ENCODE assay signal across 16 cellular contexts in genomic region chr4:4991541-4992099, GRCh38. TPM values are rescaled to one million over a fixed set of nuclear protein-coding genes. Genes with fewer than 3 reads are reported as not detected.
A peak's percentile ranks its signal among the peaks of the same experiment; 100 is the strongest.
DNase-seq lines count a peak whose midpoint lies in the region; ATAC-seq and TF ChIP-seq lines count a peak whose summit lies in the region.
"Had no signal": no experiment of that assay in that cellular context is flagged by ENCODE, and none has a peak within 500 bp of the region (broad histone marks: within the 10 kb centered on the region; RNA-seq: fewer than 3 reads in every experiment).

No MANE protein-coding gene starts in this region.

- H3K4me3 ChIP-seq in fibroblast of lung (replicated peaks in 1 of 4; ENCODE audit: control extremely low read depth in 1 of 4, insufficient read depth in 1 of 4, low read depth in 3 of 4, low read length in 4 of 4) (no peak overlapping the region), rectal smooth muscle tissue (ENCODE audit: low read length) (no peak overlapping the region), aorta (ENCODE audit: low read length in 2 of 2) (no peak overlapping the region)

- no peaks in the 10 kb centered on the region for H3K4me1 Mint-ChIP-seq in activated T-helper 2 cell treated with anti-CD3 and anti-CD28 coated beads, Interferon-gamma antibody, Interleukin-2, Interleukin-4, amounts not matched to agents 10 μg/mL and 5 μg/mL and 100 μg/mL, durations not matched to agents 14 hours and 24 hours and 36 hours (ENCODE audit: low read depth)
- H3K4me1 Mint-ChIP-seq: activated CD4-positive, alpha-beta T cell treated with anti-CD3 and anti-CD28 coated beads, Interleukin-2, amount 10 ng/mL, durations not matched to agents 24 days and 14 days; activated naive CD4-positive, alpha-beta T cell treated with anti-CD3 and anti-CD28 coated beads, Interleukin-2, amount 10 ng/mL, durations not matched to agents 7 days and 5 days had no signal

- 59 to 79% methylated on average over 14 of the region's 14 CpGs for WGBS in aorta, 2 donors

- H4K20me1 ChIP-seq in fibroblast of lung (ENCODE audit: control insufficient read depth, extremely low read depth, insufficient read depth, low read length) = no peaks in the 10 kb centered on the region

- intact Hi-C loops in cardiac septum (cut with DNase I) = loop anchor here (1.0 to 10.0 kb wide), 4 partner anchors 42 to 504 kb away; no protein-coding TSS in a partner anchor
- intact Hi-C loops in left ventricle myocardium superior (cut with micrococcal nuclease) = no loop called here
- intact Hi-C loops in aorta (cut with DNase I) = loop anchor here in 1 of 2 donors (5.0 kb wide), 1 partner anchor 134 kb away; the partner anchor contains the start of gene MSX1
- intact Hi-C loops in activated T-helper 2 cell treated with anti-CD3 and anti-CD28 coated beads, Interferon-gamma antibody, Interleukin-2, Interleukin-4, amounts not matched to agents 10 μg/mL and 5 μg/mL and 100 μg/mL, durations not matched to agents 14 hours and 24 hours and 36 hours (cut with micrococcal nuclease) = no loop called here

- H3K36me3 Mint-ChIP-seq in activated T-helper 2 cell treated with anti-CD3 and anti-CD28 coated beads, Interferon-gamma antibody, Interleukin-2, Interleukin-4, amounts not matched to agents 10 μg/mL and 5 μg/mL and 100 μg/mL, durations not matched to agents 14 hours and 24 hours and 36 hours (ENCODE audit: low read depth) = no peaks in the 10 kb centered on the region
- H3K36me3 Mint-ChIP-seq: activated naive CD4-positive, alpha-beta T cell treated with anti-CD3 and anti-CD28 coated beads, Interleukin-2, amount 10 ng/mL, durations not matched to agents 7 days and 5 days; CD14-positive monocyte; naive thymus-derived CD8-positive, alpha-beta T cell had no signal

- H3K4me2 ChIP-seq in fibroblast of lung (ENCODE audit: extremely low read depth, insufficient read depth, low read length) = peak overlapping the region; percentile 71

- no peaks in the 10 kb centered on the region for H3K27me3 Mint-ChIP-seq in activated T-helper 2 cell treated with anti-CD3 and anti-CD28 coated beads, Interferon-gamma antibody, Interleukin-2, Interleukin-4, amounts not matched to agents 10 μg/mL and 5 μg/mL and 100 μg/mL, durations not matched to agents 14 hours and 24 hours and 36 hours (ENCODE audit: low read depth)

- no peak overlapping the region for H3K9ac ChIP-seq in fibroblast of lung (ENCODE audit: insufficient read depth, low read length)
- no peak overlapping the region for H3K9ac ChIP-seq in rectal smooth muscle tissue (ENCODE audit: low read length)

- H3K36me3 ChIP-seq in fibroblast of lung (ENCODE audit: control insufficient read depth, insufficient read depth, low read length) (no peaks in the 10 kb centered on the region), rectal smooth muscle tissue (ENCODE audit: control insufficient read depth, insufficient read depth, low read length) (no peaks in the 10 kb centered on the region), aorta (ENCODE audit: control insufficient read depth in 1 of 2, insufficient read depth in 2 of 2, low read length in 1 of 2) (no peaks in the 10 kb centered on the region)

- peaks cover 15% of the 10 kb centered on the region for H3K4me1 ChIP-seq in fibroblast of lung (ENCODE audit: control insufficient read depth, extremely low read depth, insufficient read depth, low read length)
- peaks cover 22% of the 10 kb centered on the region for H3K4me1 ChIP-seq in rectal smooth muscle tissue (ENCODE audit: control insufficient read depth, insufficient read depth, low read length)
- H3K4me1 ChIP-seq in aorta (ENCODE audit: control insufficient read depth in 1 of 2, insufficient read depth in 2 of 2, low read length in 2 of 2) = no peaks in the 10 kb centered on the region

- H3K27ac Mint-ChIP-seq in activated T-helper 2 cell treated with anti-CD3 and anti-CD28 coated beads, Interferon-gamma antibody, Interleukin-2, Interleukin-4, amounts not matched to agents 10 μg/mL and 5 μg/mL and 100 μg/mL, durations not matched to agents 14 hours and 24 hours and 36 hours = no peak overlapping the region
- H3K27ac Mint-ChIP-seq: activated CD4-positive, alpha-beta T cell treated with anti-CD3 and anti-CD28 coated beads, Interleukin-2, amount 10 ng/mL, durations not matched to agents 24 days and 14 days; activated naive CD4-positive, alpha-beta T cell treated with anti-CD3 and anti-CD28 coated beads, Interleukin-2, amount 10 ng/mL, durations not matched to agents 7 days and 5 days; CD14-positive monocyte; naive thymus-derived CD8-positive, alpha-beta T cell had no signal

- TF ChIP-seq CTCF in fibroblast of lung (conservative IDR thresholded peaks at IDR 0.05 in 1 of 2, IDR thresholded peaks at IDR 0.05 in 1 of 2; ENCODE audit: low read depth in 1 of 2, low read length in 2 of 2) = no peak

- no peaks in the 10 kb centered on the region for H3K79me2 ChIP-seq in fibroblast of lung (ENCODE audit: control insufficient read depth, insufficient read depth, low read length)

- H3K27ac ChIP-seq in fibroblast of lung (ENCODE audit: insufficient read depth, low read length) = peak overlapping the region; percentile 47
- peak overlapping the region; percentile 93 for H3K27ac ChIP-seq in rectal smooth muscle tissue (ENCODE audit: low read depth, low read length)
- H3K27ac ChIP-seq in aorta (ENCODE audit: low read depth in 1 of 2, low read length in 2 of 2) = peak overlapping the region in 1 of 2 donors; percentile 75

- DNase-seq in cardiac septum (ENCODE audit: low spot score) (peak; percentile 63), left ventricle myocardium superior (no peak), fibroblast of lung (ENCODE audit: low read depth in 2 of 2) (no peak), aorta (no peak), left lobe of liver (ENCODE audit: low spot score) (no peak)
- DNase-seq in activated T-helper 2 cell treated with anti-CD3 and anti-CD28 coated beads, Interferon-gamma antibody, Interleukin-2, Interleukin-4, amounts not matched to agents 10 μg/mL and 5 μg/mL and 100 μg/mL, durations not matched to agents 14 hours and 24 hours and 36 hours (ENCODE audit: low spot score) = no peak
- DNase-seq: activated CD4-positive, alpha-beta T cell treated with anti-CD3 and anti-CD28 coated beads, Interleukin-2, amount 10 ng/mL, durations not matched to agents 24 days and 14 days; activated naive CD4-positive, alpha-beta T cell treated with anti-CD3 and anti-CD28 coated beads, Interleukin-2, amount 10 ng/mL, durations not matched to agents 7 days and 5 days; effector CD4-positive, alpha-beta T cell; naive thymus-derived CD8-positive, alpha-beta T cell; NCI-H1092 treated with DMSO at 0.1 percent for 48 hours; NCI-H69; stimulated activated CD4-positive, alpha-beta T cell treated with anti-CD3 and anti-CD28 coated beads, Interleukin-1b, Interleukin-23, amount 100 ng/mL, for 48 hours had no signal

- no peak for ATAC-seq in left ventricle myocardium superior
- peak; percentile 6 for ATAC-seq in aorta (ENCODE audit: low FRiP score)
- ATAC-seq in GM18511 (IDR thresholded peaks at IDR 0.05; ENCODE audit: unreplicated experiment) = no peak
- no peak for ATAC-seq in left lobe of liver
- ATAC-seq: naive thymus-derived CD8-positive, alpha-beta T cell had no signal

- no peak overlapping the region for H3K4me3 Mint-ChIP-seq in activated T-helper 2 cell treated with anti-CD3 and anti-CD28 coated beads, Interferon-gamma antibody, Interleukin-2, Interleukin-4, amounts not matched to agents 10 μg/mL and 5 μg/mL and 100 μg/mL, durations not matched to agents 14 hours and 24 hours and 36 hours (ENCODE audit: low read depth)
- H3K4me3 Mint-ChIP-seq: activated CD4-positive, alpha-beta T cell treated with anti-CD3 and anti-CD28 coated beads, Interleukin-2, amount 10 ng/mL, durations not matched to agents 24 days and 14 days; activated naive CD4-positive, alpha-beta T cell treated with anti-CD3 and anti-CD28 coated beads, Interleukin-2, amount 10 ng/mL, durations not matched to agents 7 days and 5 days; CD14-positive monocyte; naive thymus-derived CD8-positive, alpha-beta T cell had no signal

- H3K27me3 ChIP-seq in fibroblast of lung (ENCODE audit: control insufficient read depth, insufficient read depth, low read length) (no peaks in the 10 kb centered on the region), rectal smooth muscle tissue (ENCODE audit: control insufficient read depth, insufficient read depth, low read length) (no peaks in the 10 kb centered on the region), aorta (ENCODE audit: control insufficient read depth in 1 of 2, insufficient read depth in 2 of 2, low read length in 1 of 2) (no peaks in the 10 kb centered on the region)

- H3K9me3 Mint-ChIP-seq in activated T-helper 2 cell treated with anti-CD3 and anti-CD28 coated beads, Interferon-gamma antibody, Interleukin-2, Interleukin-4, amounts not matched to agents 10 μg/mL and 5 μg/mL and 100 μg/mL, durations not matched to agents 14 hours and 24 hours and 36 hours = no peaks in the 10 kb centered on the region
- H3K9me3 Mint-ChIP-seq: activated CD4-positive, alpha-beta T cell treated with anti-CD3 and anti-CD28 coated beads, Interleukin-2, amount 10 ng/mL, durations not matched to agents 24 days and 14 days; activated naive CD4-positive, alpha-beta T cell treated with anti-CD3 and anti-CD28 coated beads, Interleukin-2, amount 10 ng/mL, durations not matched to agents 7 days and 5 days; CD14-positive monocyte; naive thymus-derived CD8-positive, alpha-beta T cell had no signal

- H3K9me3 ChIP-seq in fibroblast of lung (ENCODE audit: control insufficient read depth, insufficient read depth, low read depth, low read length) (no peaks in the 10 kb centered on the region), aorta (ENCODE audit: control insufficient read depth, low read length) (no peaks in the 10 kb centered on the region)

- peak overlapping the region; percentile 26 for H2AFZ ChIP-seq in fibroblast of lung (ENCODE audit: low read length)

RNA-seq across cellular contexts. Expression of gene CYTL1, which starts 27.6 kb away (rescaled TPM):
- not detected for total RNA-seq in cardiac septum
- 0.42 TPM for total RNA-seq in left ventricle myocardium superior
- 0.17 TPM in 1 of 2 replicates, not detected in the other for total RNA-seq in fibroblast of lung
- polyA plus RNA-seq in fibroblast of lung = 6.9 TPM in 1 of 2 replicates, not detected in the other
- polyA plus RNA-seq in fibroblast of lung (2012) = 4.3 TPM in 1 of 2 replicates, not detected in the other
- polyA minus RNA-seq in fibroblast of lung (ENCODE audit: low replicate concordance) = not detected in 2 replicates
- 10 to 100 TPM in 1 of 2 donors, 1 to 10 TPM in 1; 4.3 to 15.2 TPM for total RNA-seq in aorta
- polyA plus RNA-seq in aorta = 10 to 100 TPM; 29.9 to 73.5 TPM
- not detected in 2 replicates for total RNA-seq in activated T-helper 2 cell treated with anti-CD3 and anti-CD28 coated beads, Interferon-gamma antibody, Interleukin-2, Interleukin-4, amounts not matched to agents 10 μg/mL and 5 μg/mL and 100 μg/mL, durations not matched to agents 14 hours and 24 hours and 36 hours
- not detected for total RNA-seq in left lobe of liver
- total RNA-seq: activated CD4-positive, alpha-beta T cell treated with anti-CD3 and anti-CD28 coated beads, Interleukin-2, amount 10 ng/mL, durations not matched to agents 24 days and 14 days; naive thymus-derived CD8-positive, alpha-beta T cell had no signal
- polyA plus RNA-seq: naive thymus-derived CD8-positive, alpha-beta T cell had no signal

RNA-seq across cellular contexts. Expression of gene STK32B, which starts 59.7 kb away (rescaled TPM):
- total RNA-seq in cardiac septum (0.22 TPM), left ventricle myocardium superior (1.4 TPM), fibroblast of lung (under 0.01 and 0.50 TPM in 2 replicates), aorta (1 to 10 TPM; 2.2 to 4.1 TPM), left lobe of liver (0.25 TPM)
- polyA plus RNA-seq in fibroblast of lung (1.3 and 1.4 TPM in 2 replicates), aorta (1 to 10 TPM in 1 of 2 donors, under 1 TPM in 1; 0.63 to 1.5 TPM)
- polyA plus RNA-seq in fibroblast of lung (2012) = 1.3 and 1.7 TPM in 2 replicates
- 0.98 and 4.7 TPM in 2 replicates for polyA minus RNA-seq in fibroblast of lung (ENCODE audit: low replicate concordance)
- not detected in 2 replicates for total RNA-seq in activated T-helper 2 cell treated with anti-CD3 and anti-CD28 coated beads, Interferon-gamma antibody, Interleukin-2, Interleukin-4, amounts not matched to agents 10 μg/mL and 5 μg/mL and 100 μg/mL, durations not matched to agents 14 hours and 24 hours and 36 hours
- total RNA-seq: activated CD4-positive, alpha-beta T cell treated with anti-CD3 and anti-CD28 coated beads, Interleukin-2, amount 10 ng/mL, durations not matched to agents 24 days and 14 days; naive thymus-derived CD8-positive, alpha-beta T cell had no signal
- polyA plus RNA-seq: naive thymus-derived CD8-positive, alpha-beta T cell had no signal
